ENCODE assay signal across 1 cellular context in genomic region chr19:48637948-48638830, GRCh38.
TF ChIP-seq lines count a peak whose summit lies in the region.

No MANE protein-coding gene starts in this region.

TF ChIP-seq in GM12878, 131 proteins besides CTCF, POLR2A, EP300 and RAD21 (continued from another document and continues in another):
- TF ChIP-seq E2F8 (IDR thresholded peaks at IDR 0.05; ENCODE audit: low read depth, partially characterized antibody) (no peak), NKRF (conservative IDR thresholded peaks at IDR 0.05) (0 out of 2 replicates have a peak, but pooled peaks have one; percentile 38), HDAC2 (IDR thresholded peaks at IDR 0.05) (no peak), NR2F1 (conservative IDR thresholded peaks at IDR 0.05) (peak; percentile 80), BCLAF1 (IDR thresholded peaks at IDR 0.05) (peak; percentile 84), BHLHE40 (IDR thresholded peaks at IDR 0.05; ENCODE audit: borderline replicate concordance in 1 of 2, low read depth in 2 of 2, low read length in 1 of 2) (peak; percentile 87 to 93), ZNF274 (IDR thresholded peaks at IDR 0.05; ENCODE audit: insufficient read depth, insufficient read length) (no peak), CBFB (IDR thresholded peaks at IDR 0.05; ENCODE audit: low read depth) (peak; percentile 64; the same call in 1 of the 2 replicates), TCF12 (IDR thresholded peaks at IDR 0.05; ENCODE audit: low read depth, low read length) (no peak), ZBED1 (IDR thresholded peaks at IDR 0.05; ENCODE audit: borderline replicate concordance) (no peak), MLLT1 (IDR thresholded peaks at IDR 0.05) (peak; percentile 62; the same call in 1 of the 2 replicates), CEBPB (IDR thresholded peaks at IDR 0.05; ENCODE audit: borderline replicate concordance in 1 of 2, low read depth in 2 of 2, low read length in 2 of 2) (no peak), ATF3 (IDR thresholded peaks at IDR 0.05; ENCODE audit: borderline replicate concordance, extremely low read depth, low read depth, low read length) (no peak), NR2C2 (IDR thresholded peaks at IDR 0.05; ENCODE audit: borderline replicate concordance, control insufficient read depth, insufficient read length, low read depth) (no peak), MTA2 (IDR thresholded peaks at IDR 0.05; ENCODE audit: low read depth) (no peak), BCL11A (IDR thresholded peaks at IDR 0.05; ENCODE audit: low read depth, low read length) (no peak), POLR2AphosphoS2 (IDR thresholded peaks at IDR 0.05; ENCODE audit: low read depth, low read length) (0 out of 2 replicates have a peak, but pooled peaks have one; percentile 74), MYC (IDR thresholded peaks at IDR 0.05; ENCODE audit: insufficient read depth, insufficient read length, insufficient replicate concordance, low read length, severe bottlenecking) (no peak), RFX5 (IDR thresholded peaks at IDR 0.05; ENCODE audit: low read depth, low read length) (no peak), PKNOX1 (IDR thresholded peaks at IDR 0.05) (no peak), ATF2 (IDR thresholded peaks at IDR 0.05; ENCODE audit: low read length) (no peak), USF1 (IDR thresholded peaks at IDR 0.05; ENCODE audit: borderline replicate concordance, extremely low read length, insufficient read depth, low read depth, low read length) (no peak), YBX1 (IDR thresholded peaks at IDR 0.05) (no peak), SMAD1 (IDR thresholded peaks at IDR 0.05; ENCODE audit: low read depth, partially characterized antibody) (peak; percentile 56), STAT1 (conservative IDR thresholded peaks at IDR 0.05) (0 out of 2 replicates have a peak, but pooled peaks have one; percentile 78), FOXK2 (IDR thresholded peaks at IDR 0.05) (peak; percentile 96), HDAC6 (IDR thresholded peaks at IDR 0.05; ENCODE audit: unreplicated experiment) (peak; percentile 42), YY1 (IDR thresholded peaks at IDR 0.05; ENCODE audit: low read depth, low read length) (no peak), HCFC1 (IDR thresholded peaks at IDR 0.05; ENCODE audit: low read length) (peak; percentile 25), KAT2A (conservative IDR thresholded peaks at IDR 0.05; ENCODE audit: control insufficient read depth, low read depth, low read length) (no peak), TCF7 (IDR thresholded peaks at IDR 0.05; ENCODE audit: borderline replicate concordance) (no peak), MAX (IDR thresholded peaks at IDR 0.05; ENCODE audit: low read depth, low read length) (no peak), CEBPZ (IDR thresholded peaks at IDR 0.05; ENCODE audit: low read depth, low read length) (no peak), SIX5 (IDR thresholded peaks at IDR 0.05; ENCODE audit: low read depth, low read length, severe bottlenecking) (peak; percentile 46), TAF1 (IDR thresholded peaks at IDR 0.05; ENCODE audit: borderline replicate concordance, low read depth, low read length) (0 out of 2 replicates have a peak, but pooled peaks have one; percentile 52), POU2F2 (IDR thresholded peaks at IDR 0.05; ENCODE audit: borderline replicate concordance, low read depth, low read length) (peak; percentile 17; the same call in 1 of the 3 replicates), PRDM15 (CRISPR knock-in tag; IDR thresholded peaks at IDR 0.05) (no peak), DPF2 (IDR thresholded peaks at IDR 0.05) (no peak)
